In the genomic region with DNA sequence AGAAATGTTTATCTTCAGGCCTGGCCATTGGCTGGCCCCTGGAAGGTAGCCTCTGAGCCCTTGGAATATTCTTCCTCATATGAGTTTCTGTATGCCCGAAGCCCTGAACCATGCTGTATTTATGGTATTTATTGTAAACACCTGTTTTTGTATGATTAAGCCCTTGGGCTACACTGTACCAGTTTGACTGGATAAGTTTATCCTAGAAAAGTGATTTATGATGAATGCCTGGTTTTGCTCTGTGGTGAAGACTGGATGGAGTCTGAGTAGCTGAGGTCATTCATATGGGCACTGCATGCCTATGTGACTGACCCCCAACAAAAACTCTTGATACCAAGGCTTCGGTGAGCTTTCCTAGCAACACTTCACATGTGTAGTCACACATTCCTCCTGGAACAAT, we compare ENCODE assay signal across 25 cellular contexts.
"Had no signal": no experiment of that assay in that cellular context is flagged by ENCODE, and none has a peak within 500 bp of the region (broad histone marks: within the 10 kb centered on the region; RNA-seq: fewer than 3 reads in every experiment).

No MANE protein-coding gene starts in this region.

- H3K9ac ChIP-seq: neural progenitor cell, parathyroid adenoma had no signal

- H3K4me2 ChIP-seq: neural progenitor cell had no signal

- H2AFZ ChIP-seq: neural progenitor cell, parathyroid adenoma had no signal

- H3K27me3 ChIP-seq: heart left ventricle, neural progenitor cell, neutrophil, right lobe of liver, spleen, tibial nerve, upper lobe of right lung, uterus had no signal

- H3K27ac ChIP-seq: heart left ventricle, left ventricle myocardium inferior, neural progenitor cell, neutrophil, parathyroid adenoma, psoas muscle, right lobe of liver, skin epidermis, spleen, tibial nerve, upper lobe of right lung, uterus had no signal

- H3K4me3 ChIP-seq: heart left ventricle, left ventricle myocardium inferior, lung, neural progenitor cell, psoas muscle, right lobe of liver, skin epidermis, spleen, tibial nerve, upper lobe of right lung, uterus had no signal

- DNase-seq: heart left ventricle; hypothalamus; islet precursor cell; left ventricle myocardium inferior; mesendoderm; naive B cell; natural killer cell; nephron progenitor cell; occipital lobe; psoas muscle; right lobe of liver; spleen; stimulated activated CD4-positive, alpha-beta T cell treated with anti-CD3 and anti-CD28 coated beads, Interleukin-4, amount 100 ng/mL, for 4 hours; stimulated activated CD8-positive, alpha-beta memory T cell treated with anti-CD3 and anti-CD28 coated beads, Interleukin-4, amount 100 ng/mL, for 48 hours; stimulated activated naive CD4-positive, alpha-beta T cell treated with Interleukin-2 at 50 U/mL for 16 hours; stimulated activated naive CD8-positive, alpha-beta T cell treated with anti-CD3 and anti-CD28 coated beads, Interleukin-15, amount 100 ng/mL, for 72 hours; substantia nigra; upper lobe of right lung; uterus had no signal

- H3K4me1 ChIP-seq: heart left ventricle, left ventricle myocardium inferior, parathyroid adenoma, right lobe of liver, spleen, tibial nerve, upper lobe of right lung, uterus had no signal

- H3K79me2 ChIP-seq: parathyroid adenoma had no signal

- H3K36me3 ChIP-seq: neural progenitor cell, neutrophil, right lobe of liver, uterus had no signal
